ENCODE assay signal across 11 cellular contexts in genomic region chr21:45326169-45326833, GRCh38.
A peak's percentile ranks its signal among the peaks of the same experiment; 100 is the strongest.
DNase-seq lines count a peak whose midpoint lies in the region; ATAC-seq lines count a peak whose summit lies in the region.
"Had no signal": no experiment of that assay in that cellular context is flagged by ENCODE, and none has a peak within 500 bp of the region (broad histone marks: within the 10 kb centered on the region; RNA-seq: fewer than 3 reads in every experiment).

No MANE protein-coding gene starts in this region.

- DNase-seq in RPMI8226 (peak; percentile 50), fibroblast of peridontal ligament (ENCODE audit: extremely low read depth) (peak; percentile 66), pons (ENCODE audit: low spot score) (peak; percentile 89)
- no peak for DNase-seq in activated CD4-positive, alpha-beta T cell treated with anti-CD3 and anti-CD28 coated beads, Interleukin-2, amount 50 U/mL, for 4 hours
- no peak for DNase-seq in activated CD4-positive, CD25-positive, alpha-beta regulatory T cell treated with anti-CD3 and anti-CD28 coated beads, Interleukin-2, amount 50 U/mL, for 72 hours
- DNase-seq: NCI-H187 treated with DMSO at 0.1 percent for 48 hours, OCI-M1, WERI-Rb-1 had no signal

- H3K4me2 ChIP-seq in BLaER1, result peak overlapping the region; percentile 99

- H3K27ac ChIP-seq in BLaER1, result peak overlapping the region; percentile 67
- H3K27ac ChIP-seq: WERI-Rb-1 had no signal

- H3K27me3 ChIP-seq in BLaER1, result no peaks in the 10 kb centered on the region

- H3K9me3 ChIP-seq in BLaER1, result no peaks in the 10 kb centered on the region

- H3K4me1 ChIP-seq in BLaER1, result peaks cover 69% of the 10 kb centered on the region

- no peak for ATAC-seq in activated CD4-positive, CD25-positive, alpha-beta regulatory T cell treated with anti-CD3 and anti-CD28 coated beads, Interleukin-2, amount 50 U/mL, for 24 hours
- ATAC-seq in GM19324 (IDR thresholded peaks at IDR 0.05; ENCODE audit: low FRiP score, unreplicated experiment), result no peak

- H3K36me3 ChIP-seq in BLaER1, result no peaks in the 10 kb centered on the region
- H3K36me3 ChIP-seq: WERI-Rb-1 had no signal

- 0 out of 2 replicates have a peak overlapping the region, but pooled peaks have one; percentile 3 for H3K9ac ChIP-seq in BLaER1

- peaks cover 20% of the 10 kb centered on the region for H4K20me1 ChIP-seq in BLaER1

- H3K4me3 ChIP-seq in BLaER1, result no peak overlapping the region

Comparison
In these comparisons a context has a peak if more than half of its experiments do, and no peak if none do; other contexts are left out.
1. DNase-seq: peak in RPMI8226 (single experiment), fibroblast of peridontal ligament (single experiment) and pons (single experiment); none in activated CD4-positive, alpha-beta T cell treated with anti-CD3 and anti-CD28 coated beads, Interleukin-2, amount 50 U/mL, for 4 hours (0 of 2) and activated CD4-positive, CD25-positive, alpha-beta regulatory T cell treated with anti-CD3 and anti-CD28 coated beads, Interleukin-2, amount 50 U/mL, for 72 hours (single experiment).